ENCODE assay signal across 9 cellular contexts in the genomic region with DNA sequence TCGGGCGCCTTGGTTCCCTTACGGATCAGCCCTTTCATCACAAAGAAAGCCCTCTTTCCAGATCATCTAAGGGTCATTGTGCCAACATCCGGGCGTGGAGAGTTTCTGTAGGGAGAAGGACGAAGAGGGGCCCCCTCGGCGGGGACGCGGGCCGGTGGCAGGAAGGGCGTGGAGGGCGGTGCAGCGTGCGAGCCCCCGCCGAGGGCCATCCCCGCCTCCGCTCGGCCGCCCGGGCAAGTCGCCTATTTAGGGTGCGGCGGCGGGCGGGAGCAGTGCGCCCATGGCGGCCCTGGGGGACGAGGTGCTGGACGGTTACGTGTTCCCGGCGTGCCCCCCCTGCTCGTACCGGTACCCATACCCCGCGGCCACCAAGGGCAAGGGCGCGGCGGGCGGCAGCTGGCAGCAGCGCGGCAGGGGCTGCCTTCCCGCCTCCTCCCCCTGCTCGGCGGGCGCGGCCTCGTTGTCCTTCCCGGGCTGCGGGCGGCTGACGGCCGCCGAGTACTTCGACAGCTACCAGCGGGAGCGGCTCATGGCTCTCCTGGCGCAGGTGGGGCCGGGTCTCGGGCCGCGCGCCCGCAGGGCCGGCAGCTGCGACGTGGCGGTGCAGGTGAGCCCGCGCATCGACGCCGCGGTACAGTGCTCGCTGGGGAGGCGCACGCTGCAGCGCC. TPM values are rescaled to one million over a fixed set of nuclear protein-coding genes. Genes with fewer than 3 reads are reported as not detected.
A peak's percentile ranks its signal among the peaks of the same experiment; 100 is the strongest.
DNase-seq lines count a peak whose midpoint lies in the region; ATAC-seq and TF ChIP-seq lines count a peak whose summit lies in the region.
"Had no signal": no experiment of that assay in that cellular context is flagged by ENCODE, and none has a peak within 500 bp of the region (broad histone marks: within the 10 kb centered on the region; RNA-seq: fewer than 3 reads in every experiment).

A gene with protein sequence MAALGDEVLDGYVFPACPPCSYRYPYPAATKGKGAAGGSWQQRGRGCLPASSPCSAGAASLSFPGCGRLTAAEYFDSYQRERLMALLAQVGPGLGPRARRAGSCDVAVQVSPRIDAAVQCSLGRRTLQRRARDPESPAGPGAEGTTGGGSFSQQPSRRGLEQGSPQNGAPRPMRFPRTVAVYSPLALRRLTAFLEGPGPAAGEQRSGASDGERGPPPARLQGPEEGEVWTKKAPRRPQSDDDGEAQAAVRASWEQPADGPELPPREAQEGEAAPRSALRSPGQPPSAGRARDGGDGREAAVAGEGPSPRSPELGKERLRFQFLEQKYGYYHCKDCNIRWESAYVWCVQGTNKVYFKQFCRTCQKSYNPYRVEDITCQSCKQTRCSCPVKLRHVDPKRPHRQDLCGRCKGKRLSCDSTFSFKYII (plus strand): TSS at position 241 of the 668 bp plus-strand sequence. CDS start 40 bp downstream, at position 281.

- DNase-seq in fibroblast of villous mesenchyme (ENCODE audit: low read depth) (no peak), retinal pigment epithelial cell (ENCODE audit: low read depth) (no peak), left lobe of liver (ENCODE audit: low spot score) (no peak), CD1c-positive myeloid dendritic cell (ENCODE audit: extremely low spot score) (no peak), SJCRH30 (no peak)

- ATAC-seq in left lobe of liver: no peak
- ATAC-seq in HG02970 (IDR thresholded peaks at IDR 0.05; ENCODE audit: low FRiP score, unreplicated experiment): no peak

- H3K27me3 ChIP-seq in SJCRH30: no peaks in the 10 kb centered on the region

- H3K4me3 ChIP-seq in GM12875 (ENCODE audit: low read depth, low read length) (peak within 1 kb of the TSS; percentile 29), WI38 (ENCODE audit: low read depth, low read length) (peak within 1 kb of the TSS; percentile 41), fibroblast of villous mesenchyme (ENCODE audit: low read depth, low read length) (peak within 1 kb of the TSS; percentile 9), retinal pigment epithelial cell (ENCODE audit: low read length) (peak within 1 kb of the TSS; percentile 9), SJCRH30 (no peak within 1 kb of the TSS)

- no peaks in the 10 kb centered on the region for H3K9me3 ChIP-seq in SJCRH30 (replicated peaks)

- no peak within 1 kb of the TSS for H3K27ac ChIP-seq in SJCRH30

- H3K36me3 ChIP-seq in SJCRH30: no peaks in the 10 kb centered on the region

- TF ChIP-seq CTCF in GM12875 (IDR thresholded peaks at IDR 0.05; ENCODE audit: borderline replicate concordance, insufficient read depth, low read depth, low read length) (no peak), WI38 (IDR thresholded peaks at IDR 0.05; ENCODE audit: low read depth, low read length) (no peak), fibroblast of villous mesenchyme (IDR thresholded peaks at IDR 0.05; ENCODE audit: insufficient read depth, low read depth, low read length) (no peak), retinal pigment epithelial cell (conservative IDR thresholded peaks at IDR 0.05; ENCODE audit: low read depth, low read length) (no peak)

- H3K4me1 ChIP-seq in SJCRH30: no peaks in the 10 kb centered on the region

RNA-seq across cellular contexts. Expression of the gene that starts here (rescaled TPM):
- total RNA-seq in fibroblast of villous mesenchyme (under 0.01 TPM in 1 of 2 replicates, not detected in the other), left lobe of liver (not detected)
- total RNA-seq in SJCRH30 (2014; rRNA removed; shearing (Covaris generic)): 0.10 TPM in 1 of 2 replicates, not detected in the other
- total RNA-seq: mononuclear cell had no signal
